Comparison of ENCODE assay signal across 21 cellular contexts in the genomic region with DNA sequence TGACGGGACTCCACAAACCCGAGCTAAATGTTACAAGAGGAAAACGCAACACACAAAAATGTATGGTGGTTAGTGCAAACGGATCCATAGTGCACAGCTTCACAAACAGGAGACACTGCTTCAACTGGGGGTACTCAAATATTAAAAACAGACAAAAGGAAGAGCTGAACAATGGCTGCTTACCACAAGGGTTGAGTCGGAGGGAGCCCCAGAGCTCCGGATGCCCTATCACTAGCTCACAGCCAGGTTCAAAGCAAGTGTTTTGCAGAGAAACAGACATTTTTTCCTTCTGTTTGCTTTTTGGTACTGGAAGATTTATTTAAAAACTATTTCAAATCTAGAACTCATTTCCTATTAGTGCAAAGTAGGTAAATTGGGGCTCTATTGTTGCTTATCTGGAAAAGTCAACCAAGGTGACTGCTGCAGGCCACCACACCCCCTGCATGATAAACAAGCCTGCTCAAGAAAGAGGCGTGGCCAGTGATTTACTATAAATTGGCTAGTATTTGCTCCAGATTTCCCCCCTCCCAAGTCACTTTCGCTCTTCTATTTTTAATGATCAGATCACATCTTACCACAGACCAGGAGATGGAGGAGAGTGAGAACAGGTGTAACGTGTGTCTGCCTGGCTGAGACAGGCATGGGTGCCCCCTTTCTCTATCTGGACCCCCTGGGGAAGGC. TPM values are rescaled to one million over a fixed set of nuclear protein-coding genes. Genes with fewer than 3 reads are reported as not detected.
A peak's percentile ranks its signal among the peaks of the same experiment; 100 is the strongest.
DNase-seq lines count a peak whose midpoint lies in the region; ATAC-seq and TF ChIP-seq lines count a peak whose summit lies in the region.
"Had no signal": no experiment of that assay in that cellular context is flagged by ENCODE, and none has a peak within 500 bp of the region (broad histone marks: within the 10 kb centered on the region; RNA-seq: fewer than 3 reads in every experiment).

No MANE protein-coding gene starts in this region.

- no peak overlapping the region for H3K4me3 ChIP-seq in epithelial cell of esophagus (ENCODE audit: low read length)
- H3K4me3 ChIP-seq: esophagus squamous epithelium, gastroesophageal sphincter, sigmoid colon, tibial artery had no signal

- H3K27me3 Mint-ChIP-seq in activated naive CD4-positive, alpha-beta T cell treated with anti-CD3 and anti-CD28 coated beads, Interleukin-2, amount 50 U/mL, for 24 hours = no peaks in the 10 kb centered on the region
- no peaks in the 10 kb centered on the region for H3K27me3 Mint-ChIP-seq in T-helper 2 cell treated with Interferon-gamma antibody and Interleukin-4, amounts not matched to agents 5 μg/mL and 100 μg/mL, for 36 hours (ENCODE audit: low read depth)
- no peaks in the 10 kb centered on the region for H3K27me3 Mint-ChIP-seq in type B pancreatic cell

- H3K27ac Mint-ChIP-seq in activated naive CD4-positive, alpha-beta T cell treated with anti-CD3 and anti-CD28 coated beads, Interleukin-2, amount 50 U/mL, for 24 hours = peak overlapping the region; percentile 59
- peak overlapping the region; percentile 71 for H3K27ac Mint-ChIP-seq in T-helper 2 cell treated with Interferon-gamma antibody and Interleukin-4, amounts not matched to agents 5 μg/mL and 100 μg/mL, for 36 hours
- peak overlapping the region; percentile 79 for H3K27ac Mint-ChIP-seq in type B pancreatic cell
- H3K27ac Mint-ChIP-seq: nephron had no signal

- H3K9me3 Mint-ChIP-seq in activated naive CD4-positive, alpha-beta T cell treated with anti-CD3 and anti-CD28 coated beads, Interleukin-2, amount 50 U/mL, for 24 hours = no peaks in the 10 kb centered on the region
- H3K9me3 Mint-ChIP-seq in T-helper 2 cell treated with Interferon-gamma antibody and Interleukin-4, amounts not matched to agents 5 μg/mL and 100 μg/mL, for 36 hours = no peaks in the 10 kb centered on the region
- H3K9me3 Mint-ChIP-seq in type B pancreatic cell = no peaks in the 10 kb centered on the region
- H3K9me3 Mint-ChIP-seq: activated naive CD4-positive, alpha-beta T cell treated with anti-CD3 and anti-CD28 coated beads for 36 hours; nephron had no signal

- TF ChIP-seq CTCF in epithelial cell of esophagus (IDR thresholded peaks at IDR 0.05; ENCODE audit: insufficient read depth, low read depth, low read length, missing control alignments) = no peak
- TF ChIP-seq CTCF in type B pancreatic cell (conservative IDR thresholded peaks at IDR 0.05) = no peak

- H3K4me3 Mint-ChIP-seq in activated naive CD4-positive, alpha-beta T cell treated with anti-CD3 and anti-CD28 coated beads, Interleukin-2, amount 50 U/mL, for 24 hours = peak overlapping the region; percentile 55
- peak overlapping the region; percentile 37 for H3K4me3 Mint-ChIP-seq in T-helper 2 cell treated with Interferon-gamma antibody and Interleukin-4, amounts not matched to agents 5 μg/mL and 100 μg/mL, for 36 hours
- H3K4me3 Mint-ChIP-seq in type B pancreatic cell = peak overlapping the region; percentile 19
- H3K4me3 Mint-ChIP-seq: activated naive CD4-positive, alpha-beta T cell treated with anti-CD3 and anti-CD28 coated beads for 36 hours; nephron had no signal

- peaks cover 24% of the 10 kb centered on the region for H3K4me1 Mint-ChIP-seq in activated naive CD4-positive, alpha-beta T cell treated with anti-CD3 and anti-CD28 coated beads, Interleukin-2, amount 50 U/mL, for 24 hours
- H3K4me1 Mint-ChIP-seq in T-helper 2 cell treated with Interferon-gamma antibody and Interleukin-4, amounts not matched to agents 5 μg/mL and 100 μg/mL, for 36 hours (ENCODE audit: low read depth) = peaks cover 27% of the 10 kb centered on the region
- peaks cover 17% of the 10 kb centered on the region for H3K4me1 Mint-ChIP-seq in type B pancreatic cell (ENCODE audit: unreplicated experiment)
- H3K4me1 Mint-ChIP-seq: nephron had no signal

- ATAC-seq in GM19035 (IDR thresholded peaks at IDR 0.05; ENCODE audit: unreplicated experiment) (no peak), HG02884 (IDR thresholded peaks at IDR 0.05; ENCODE audit: unreplicated experiment) (no peak)
- ATAC-seq: gastroesophageal sphincter, PC-3 had no signal

- peaks cover 15% of the 10 kb centered on the region for H3K36me3 Mint-ChIP-seq in activated naive CD4-positive, alpha-beta T cell treated with anti-CD3 and anti-CD28 coated beads, Interleukin-2, amount 50 U/mL, for 24 hours
- H3K36me3 Mint-ChIP-seq in T-helper 2 cell treated with Interferon-gamma antibody and Interleukin-4, amounts not matched to agents 5 μg/mL and 100 μg/mL, for 36 hours (ENCODE audit: low read depth) = peaks cover 48% of the 10 kb centered on the region
- peaks cover 44% of the 10 kb centered on the region for H3K36me3 Mint-ChIP-seq in type B pancreatic cell

- DNase-seq in activated naive CD4-positive, alpha-beta T cell treated with Interleukin-2 at 50 U/mL for 16 hours = no peak
- DNase-seq in T-helper 2 cell treated with Interferon-gamma antibody and Interleukin-4, amounts not matched to agents 5 μg/mL and 100 μg/mL, for 36 hours (ENCODE audit: low spot score) = no peak
- DNase-seq in epithelial cell of esophagus (ENCODE audit: low read depth) = peak; percentile 21
- DNase-seq in type B pancreatic cell (ENCODE audit: extremely low spot score, unreplicated experiment) = no peak
- DNase-seq: activated naive CD4-positive, alpha-beta T cell treated with anti-CD3 and anti-CD28 coated beads for 36 hours; Caco-2; effector CD4-positive, alpha-beta T cell; esophagus squamous epithelium; Karpas-422; mesenchymal stem cell; NCI-H2029; NCI-H226; PC-3; SIG-M5; sigmoid colon; tibial artery had no signal

RNA-seq across cellular contexts. Expression of a gene that starts 46.5 kb away (rescaled TPM):
- 1.2 and 2.5 TPM in 2 replicates for total RNA-seq in type B pancreatic cell (ENCODE audit: low replicate concordance)
- total RNA-seq: PC-3 had no signal
